ENCODE assay signal across 8 cellular contexts in genomic region chrX:10156199-10157031, GRCh38. TPM values are rescaled to one million over a fixed set of nuclear protein-coding genes. Genes with fewer than 3 reads are reported as not detected.
DNase-seq lines count a peak whose midpoint lies in the region; ATAC-seq, FAIRE-seq and TF ChIP-seq lines count a peak whose summit lies in the region.

Gene CLCN4, plus strand, starts transcription at chrX:10156975. Its CDS starts 28,058 bp downstream, at chrX:10185033.

- H3K4me3 ChIP-seq in K562 (no peak within 1 kb of the TSS), iPS DF 6.9 (ENCODE audit: low read length) (peak within 1 kb of the TSS; percentile 14; the same call in 1 of the 2 replicates)

- peaks cover 2% of the 10 kb centered on the region for H3K4me1 Mint-ChIP-seq in activated CD4-positive, alpha-beta T cell treated with anti-CD3 and anti-CD28 coated beads, Interleukin-2, amount 10 ng/mL, durations not matched to agents 24 days and 14 days

- BruUV-seq in K562 (replicated peaks; lab: Mats Ljungman, UMichigan), result no TSS peak

- no peak within 1 kb of the TSS for H3K4me3 Mint-ChIP-seq in activated CD4-positive, alpha-beta T cell treated with anti-CD3 and anti-CD28 coated beads, Interleukin-2, amount 10 ng/mL, durations not matched to agents 24 days and 14 days

- no peaks in the 10 kb centered on the region for H3K79me2 ChIP-seq in K562 (ENCODE audit: control insufficient read depth, insufficient read depth, low read length)

- no peaks in the 10 kb centered on the region for H3K9me1 ChIP-seq in K562 (ENCODE audit: control insufficient read depth, insufficient read depth, low read length)

- peak; percentile 75 for ATAC-seq in HG02588 (IDR thresholded peaks at IDR 0.05; ENCODE audit: unreplicated experiment)
- ATAC-seq in K562, result no peak

- no peaks in the 10 kb centered on the region for H3K36me3 Mint-ChIP-seq in activated CD4-positive, alpha-beta T cell treated with anti-CD3 and anti-CD28 coated beads, Interleukin-2, amount 10 ng/mL, durations not matched to agents 24 days and 14 days (ENCODE audit: low read depth)

- no peaks in the 10 kb centered on the region for H3K27me3 ChIP-seq in K562 (ENCODE audit: control insufficient read depth in 2 of 2, insufficient read depth in 2 of 2, low read length in 2 of 2)
- H3K27me3 ChIP-seq in iPS DF 6.9 (ENCODE audit: control insufficient read depth, insufficient read depth, low read length), result no peaks in the 10 kb centered on the region

- H3K9me3 Mint-ChIP-seq in activated CD4-positive, alpha-beta T cell treated with anti-CD3 and anti-CD28 coated beads, Interleukin-2, amount 10 ng/mL, durations not matched to agents 24 days and 14 days, result no peaks in the 10 kb centered on the region

- 39% methylated on average over 17 of the region's 27 CpGs for WGBS in K562 (ENCODE audit: insufficient coverage, low coverage, missing lambda C conversion rate)
- WGBS in iPS DF 6.9 (ENCODE audit: insufficient coverage, insufficient read length), result no CpG with 5 or more reads among the region's 27 CpGs

- H3K27me3 Mint-ChIP-seq in activated CD4-positive, alpha-beta T cell treated with anti-CD3 and anti-CD28 coated beads, Interleukin-2, amount 10 ng/mL, durations not matched to agents 24 days and 14 days, result peaks cover 46% of the 10 kb centered on the region

- no peak for FAIRE-seq in K562 (lab: Jason Lieb, UNC)

- no peaks in the 10 kb centered on the region for H3K9me3 ChIP-seq in K562 (replicated peaks; ENCODE audit: control insufficient read depth, insufficient read depth, low read depth, low read length)
- H3K9me3 ChIP-seq in iPS DF 6.9 (ENCODE audit: control insufficient read depth, insufficient read depth, low read length), result no peaks in the 10 kb centered on the region

- TF ChIP-seq EP300 in K562 (IDR thresholded peaks at IDR 0.05; ENCODE audit: low read length), result no peak

- H3K27ac Mint-ChIP-seq in activated CD4-positive, alpha-beta T cell treated with anti-CD3 and anti-CD28 coated beads, Interleukin-2, amount 10 ng/mL, durations not matched to agents 24 days and 14 days, result no peak within 1 kb of the TSS

- no peak within 1 kb of the TSS for H2AFZ ChIP-seq in K562 (ENCODE audit: low read depth, low read length)

- TF ChIP-seq RAD21 in K562 (CRISPR knock-in tag; conservative IDR thresholded peaks at IDR 0.05 in 1 of 2, IDR thresholded peaks at IDR 0.05 in 1 of 2), result no peak

- CTCF ChIA-PET in K562 (lab: Yijun Ruan, JAX; ENCODE audit: low intra/inter-chr PET ratio), result no interaction called here

- no peaks in the 10 kb centered on the region for H3K36me3 ChIP-seq in K562 (ENCODE audit: control insufficient read depth, insufficient read depth, low read length)
- no peaks in the 10 kb centered on the region for H3K36me3 ChIP-seq in iPS DF 6.9 (ENCODE audit: control insufficient read depth, insufficient read depth, low read length)

- no peak within 1 kb of the TSS for H3K4me2 ChIP-seq in K562 (ENCODE audit: insufficient read depth, low read length)

- H3K27ac ChIP-seq in K562 (ENCODE audit: extremely low read depth, low read depth, low read length), result no peak within 1 kb of the TSS
- no peak within 1 kb of the TSS for H3K27ac ChIP-seq in iPS DF 6.9 (ENCODE audit: low read length)

- in situ Hi-C loops in G401 (cut with HindIII; ENCODE audit: low sequenced_read_pairs), result no loop called here
- in situ Hi-C loops in K562 (cut with MboI), result no loop called here

- no peak for TF ChIP-seq CTCF in K562 (IDR thresholded peaks at IDR 0.05 in 2 of 3, conservative IDR thresholded peaks at IDR 0.05 in 1 of 3; ENCODE audit: insufficient read depth in 2 of 3, low read depth in 1 of 3, low read length in 3 of 3)

- H3K4me1 ChIP-seq in K562 (replicated peaks in 1 of 2; ENCODE audit: control insufficient read depth in 2 of 2, insufficient read depth in 2 of 2, low read length in 2 of 2) (peaks cover 13 to 19% of the 10 kb centered on the region in 2 experiments; a peak in 4 of 5 replicates), iPS DF 6.9 (ENCODE audit: control insufficient read depth, insufficient read depth, low read length) (no peaks in the 10 kb centered on the region)

- TF ChIP-seq POLR2A in K562 (conservative IDR thresholded peaks at IDR 0.05), result no peak

- no peak within 1 kb of the TSS; a peak in 1 of 4 replicates for H3K9ac ChIP-seq in K562 (ENCODE audit: insufficient read depth in 1 of 2, low read depth in 2 of 2, low read length in 2 of 2)

- DNase-seq in G401 (ENCODE audit: low spot score) (peak; percentile 76), NCI-H345 treated with DMSO at 0.1 percent for 48 hours (lab: John Stamatoyannopoulos, UW; ENCODE audit: unreplicated experiment) (peak; percentile 20), K562 (ENCODE audit: extremely low read depth in 1 of 4, low spot score in 3 of 4) (no peak), iPS DF 6.9 (ENCODE audit: low read depth, low spot score) (no peak), renal cortical epithelial cell (ENCODE audit: low read depth) (peak; percentile 69), NCI-H2029 treated with DMSO at 0.1 percent for 48 hours (lab: John Stamatoyannopoulos, UW) (no peak)
- no peak for DNase-seq in activated CD4-positive, alpha-beta T cell treated with anti-CD3 and anti-CD28 coated beads, Interleukin-2, amount 10 ng/mL, durations not matched to agents 24 days and 14 days

- intact Hi-C loops in K562 (cut with micrococcal nuclease), result no loop called here
- intact Hi-C loops in activated CD4-positive, alpha-beta T cell treated with anti-CD3 and anti-CD28 coated beads, Interleukin-2, amount 10 ng/mL, durations not matched to agents 24 days and 14 days (cut with micrococcal nuclease), result no loop called here

- POLR2A ChIA-PET in K562 (lab: Yijun Ruan, JAX), result no interaction called here

- H4K20me1 ChIP-seq in K562 (replicated peaks; ENCODE audit: control insufficient read depth, insufficient read depth, low read length), result no peaks in the 10 kb centered on the region

TF ChIP-seq in K562, 482 proteins besides CTCF, POLR2A, EP300 and RAD21 (continues in another document):
- no peak for TF ChIP-seq GABPB1 (CRISPR knock-in tag; IDR thresholded peaks at IDR 0.05)

RNA-seq across cellular contexts. Expression of gene CLCN4, which starts in this region (rescaled TPM):
- total RNA-seq in G401 (2014; rRNA removed; shearing (Covaris generic)), result 2.6 and 3.6 TPM in 2 replicates
- 0.28 TPM in 1 of 2 replicates, not detected in the other for total RNA-seq in K562 (2011; cell fraction: chromatin; rRNA removed; ENCODE audit: low replicate concordance)
- total RNA-seq in K562 (2011; cell fraction: nucleolus; rRNA removed), result 0.26 and 0.83 TPM in 2 replicates
- total RNA-seq in K562 (2011; cell fraction: nucleoplasm; rRNA removed), result 0.23 and 0.37 TPM in 2 replicates
- total RNA-seq in K562 (2014; rRNA removed) (0.05 and 0.12 TPM in 2 replicates), K562 (2014; rRNA removed; fragmentation: Illumina TruSeq; extraction: Trizol) (0.06 and 0.11 TPM in 2 replicates), K562 (2015; rRNA removed; fragmentation: Illumina TruSeq; extraction: Trizol) (0.04 and 0.11 TPM in 2 replicates), K562 (2021) (0.11 TPM in 2 replicates), renal cortical epithelial cell (2.6 and 4.2 TPM in 2 replicates)
- polyA plus RNA-seq in K562 (2011; rRNA removed) (0.01 and 0.08 TPM in 2 replicates), K562 (2014; fragmentation: Illumina TruSeq; extraction: Trizol) (0.09 and 0.11 TPM in 2 replicates), K562 (2014; fragmentation: Nextera tagmentation; extraction: Ambion mirVana) (under 1 TPM; 0.03 to 0.24 TPM), K562 (2014; rRNA removed) (0.08 TPM in 1 of 2 replicates, not detected in the other)
- polyA plus RNA-seq in K562 (2011; cell fraction: cytosol; rRNA removed), result 0.03 and 0.38 TPM in 2 replicates
- 0.03 and 0.13 TPM in 2 replicates for polyA plus RNA-seq in K562 (2011; cell fraction: nucleus; rRNA removed)
- 0.16 and 0.26 TPM in 2 replicates for polyA plus RNA-seq in K562 (2012)
- 0.12 and 0.46 TPM in 2 replicates for polyA minus RNA-seq in K562 (2011; rRNA and poly(A)+ RNA removed)
- 0.10 TPM in 1 of 2 replicates, not detected in the other for polyA minus RNA-seq in K562 (2011; cell fraction: cytosol; rRNA and poly(A)+ RNA removed)
- polyA minus RNA-seq in K562 (2011; cell fraction: nucleus; rRNA and poly(A)+ RNA removed), result under 0.01 and 0.11 TPM in 2 replicates
- not detected in 2 replicates for total RNA-seq in activated CD4-positive, alpha-beta T cell treated with anti-CD3 and anti-CD28 coated beads, Interleukin-2, amount 10 ng/mL, durations not matched to agents 24 days and 14 days

Comparison
In these comparisons a context has a peak if more than half of its experiments do, and no peak if none do; other contexts are left out.
1. DNase-seq: peak in G401 (single experiment), NCI-H345 treated with DMSO at 0.1 percent for 48 hours (single experiment) and renal cortical epithelial cell (single experiment); none in K562 (0 of 4), iPS DF 6.9 (single experiment), NCI-H2029 treated with DMSO at 0.1 percent for 48 hours (single experiment) and activated CD4-positive, alpha-beta T cell treated with anti-CD3 and anti-CD28 coated beads, Interleukin-2, amount 10 ng/mL, durations not matched to agents 24 days and 14 days (single experiment).